Comparison of ENCODE assay signal across 24 cellular contexts in the genomic region with DNA sequence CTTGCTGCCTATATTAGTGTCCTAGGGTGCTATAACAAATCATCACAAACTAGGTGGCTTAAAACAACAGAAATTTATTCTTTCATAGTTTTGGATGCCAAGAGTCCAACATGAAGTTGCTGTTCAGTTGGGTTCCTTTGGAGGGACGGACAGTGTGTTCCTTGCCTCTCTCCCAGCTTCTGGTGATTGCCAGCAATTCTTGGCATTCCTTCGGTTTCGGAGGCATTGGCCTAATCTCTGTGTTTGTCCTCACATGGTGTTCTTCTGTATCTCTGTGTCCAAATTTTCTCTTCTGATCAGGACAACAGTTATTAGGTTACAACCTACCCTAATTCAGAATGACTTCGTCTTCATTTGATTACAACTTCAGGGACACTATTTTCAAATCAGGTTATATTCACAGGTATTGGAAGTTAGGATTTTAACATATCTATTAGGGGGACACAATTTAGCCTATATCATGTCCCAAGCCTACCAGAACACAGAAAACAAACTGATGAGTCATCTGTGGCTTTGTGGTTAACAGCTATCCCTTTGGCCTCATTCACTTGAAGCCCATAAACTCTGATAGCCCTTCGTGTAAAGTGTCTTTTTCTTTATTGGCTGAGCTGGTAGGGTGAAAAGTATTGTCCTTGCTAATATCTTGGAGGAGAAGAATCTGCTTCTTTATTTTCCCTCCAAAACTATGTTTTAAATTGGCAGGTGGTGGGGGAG.
A peak's percentile ranks its signal among the peaks of the same experiment; 100 is the strongest.
DNase-seq lines count a peak whose midpoint lies in the region; ATAC-seq, FAIRE-seq and TF ChIP-seq lines count a peak whose summit lies in the region.
"Had no signal": no experiment of that assay in that cellular context is flagged by ENCODE, and none has a peak within 500 bp of the region (broad histone marks: within the 10 kb centered on the region; RNA-seq: fewer than 3 reads in every experiment).

No MANE protein-coding gene starts in this region.

- H3K36me3 Mint-ChIP-seq in naive thymus-derived CD4-positive, alpha-beta T cell: no peaks in the 10 kb centered on the region
- H3K36me3 Mint-ChIP-seq: activated CD4-positive, alpha-beta memory T cell treated with anti-CD3 and anti-CD28 coated beads for 36 hours; activated naive CD4-positive, alpha-beta T cell treated with anti-CD3 and anti-CD28 coated beads, Interleukin-2, amount 50 U/mL, for 24 hours; CD8-positive, alpha-beta memory T cell; T-cell had no signal

- ATAC-seq in HepG2: no peak
- no peak for ATAC-seq in naive thymus-derived CD4-positive, alpha-beta T cell
- no peak for ATAC-seq in GM19463 (IDR thresholded peaks at IDR 0.05; ENCODE audit: unreplicated experiment)
- ATAC-seq in GM21529 (IDR thresholded peaks at IDR 0.05; ENCODE audit: unreplicated experiment): no peak
- ATAC-seq: T-cell had no signal

- H3K4me1 ChIP-seq in KMS-11 (ENCODE audit: low read depth, poor library complexity, severe bottlenecking): peaks cover 13% of the 10 kb centered on the region
- peaks cover 28% of the 10 kb centered on the region for H3K4me1 ChIP-seq in adipocyte (ENCODE audit: control insufficient read depth, insufficient read depth, low read length)
- no peaks in the 10 kb centered on the region for H3K4me1 ChIP-seq in HepG2 (ENCODE audit: insufficient read depth, low read length)
- H3K4me1 ChIP-seq in naive thymus-derived CD4-positive, alpha-beta T cell (ENCODE audit: control insufficient read depth in 2 of 2, insufficient read depth in 2 of 2, low read length in 2 of 2): no peaks in the 10 kb centered on the region
- H3K4me1 ChIP-seq: HAP-1 had no signal

- POLR2A ChIA-PET in HepG2 (lab: Yijun Ruan, JAX): no interaction called here
- POLR2A ChIA-PET in naive thymus-derived CD4-positive, alpha-beta T cell (lab: Charles Lee): interaction anchor here (0.8 kb wide), 1 partner anchor 310 kb away, joined by 3 read pairs; no protein-coding TSS in a partner anchor

- no peak for TF ChIP-seq RAD21 in HepG2 (CRISPR knock-in tag; IDR thresholded peaks at IDR 0.05)

- H3K79me2 ChIP-seq in KMS-11 (ENCODE audit: insufficient read depth, low read depth) (no peaks in the 10 kb centered on the region), HepG2 (ENCODE audit: insufficient read depth, low read length) (no peaks in the 10 kb centered on the region)

- H2AFZ ChIP-seq in KMS-11 (ENCODE audit: low read depth): no peak overlapping the region
- H2AFZ ChIP-seq in HepG2 (ENCODE audit: low read length): no peak overlapping the region

- BruUV-seq in HepG2 (replicated peaks; lab: Mats Ljungman, UMichigan): no TSS peak

- H3K27me3 ChIP-seq in KMS-11 (ENCODE audit: insufficient read depth, low read depth): no peaks in the 10 kb centered on the region
- no peaks in the 10 kb centered on the region for H3K27me3 ChIP-seq in adipocyte (replicated peaks; ENCODE audit: control insufficient read depth, insufficient read depth, low read length)
- no peaks in the 10 kb centered on the region for H3K27me3 ChIP-seq in HepG2 (ENCODE audit: control insufficient read depth in 1 of 2, insufficient read depth in 2 of 2, low read length in 2 of 2)
- H3K27me3 ChIP-seq in naive thymus-derived CD4-positive, alpha-beta T cell (ENCODE audit: control insufficient read depth in 2 of 2, insufficient read depth in 2 of 2, low read length in 2 of 2): no peaks in the 10 kb centered on the region

- peak overlapping the region; percentile 18; the same call in 1 of the 2 replicates for H3K4me2 ChIP-seq in KMS-11
- no peak overlapping the region for H3K4me2 ChIP-seq in HepG2 (ENCODE audit: low read depth, low read length)

- H3K36me3 ChIP-seq in KMS-11 (ENCODE audit: insufficient read depth) (no peaks in the 10 kb centered on the region), adipocyte (ENCODE audit: control insufficient read depth, insufficient read depth, low read length, severe bottlenecking) (no peaks in the 10 kb centered on the region), HepG2 (replicated peaks in 1 of 2; ENCODE audit: control insufficient read depth in 1 of 2, insufficient read depth in 2 of 2, low read length in 2 of 2) (no peaks in the 10 kb centered on the region)
- H3K36me3 ChIP-seq in naive thymus-derived CD4-positive, alpha-beta T cell (ENCODE audit: control insufficient read depth in 2 of 3, insufficient read depth in 3 of 3, low read length in 3 of 3): no peaks in the 10 kb centered on the region
- H3K36me3 ChIP-seq: HAP-1 had no signal

- no peaks in the 10 kb centered on the region for H3K4me1 Mint-ChIP-seq in naive thymus-derived CD4-positive, alpha-beta T cell
- H3K4me1 Mint-ChIP-seq: activated naive CD4-positive, alpha-beta T cell treated with anti-CD3 and anti-CD28 coated beads, Interleukin-2, amount 50 U/mL, for 24 hours; CD8-positive, alpha-beta memory T cell; T-cell had no signal

- H3K9me3 ChIP-seq in adipocyte (ENCODE audit: control insufficient read depth, low read length) (no peaks in the 10 kb centered on the region), HepG2 (ENCODE audit: low read length) (no peaks in the 10 kb centered on the region)
- H3K9me3 ChIP-seq in naive thymus-derived CD4-positive, alpha-beta T cell (ENCODE audit: control insufficient read depth in 2 of 3, low read length in 3 of 3): no peaks in the 10 kb centered on the region
- H3K9me3 ChIP-seq: HAP-1 had no signal

- H3K27ac ChIP-seq in KMS-11 (no peak overlapping the region), HepG2 (ENCODE audit: extremely low read length, insufficient read depth, low read length) (no peak overlapping the region)
- no peak overlapping the region for H3K27ac ChIP-seq in naive thymus-derived CD4-positive, alpha-beta T cell (ENCODE audit: low read depth, low read length)
- H3K27ac ChIP-seq: coronary artery had no signal

- TF ChIP-seq EP300 in HepG2 (IDR thresholded peaks at IDR 0.05; ENCODE audit: low read depth in 2 of 2, low read length in 2 of 2) (no peak), HepG2 (CRISPR knock-in tag; IDR thresholded peaks at IDR 0.05; ENCODE audit: borderline replicate concordance) (no peak)

- DNase-seq in DMS53 treated with DMSO at 0.1 percent for 48 hours (lab: John Stamatoyannopoulos, UW; ENCODE audit: unreplicated experiment) (peak; percentile 8), adipocyte (ENCODE audit: low read depth) (peak; percentile 1), HepG2 (ENCODE audit: low spot score) (no peak), NCI-H2081 treated with DMSO at 0.1 percent for 48 hours (lab: John Stamatoyannopoulos, UW) (no peak)
- no peak for DNase-seq in naive thymus-derived CD4-positive, alpha-beta T cell
- DNase-seq: activated CD4-positive, alpha-beta memory T cell treated with anti-CD3 and anti-CD28 coated beads for 36 hours; activated T-cell treated with anti-CD3 and anti-CD28 coated beads, Interleukin-2, amount 50 U/mL, for 1 hour; CD8-positive, alpha-beta memory T cell; EL; Kasumi-1; NCI-H1694 treated with DMSO at 0.1 percent for 48 hours; NCI-H345; NK-92 treated with Interleukin-12 subunit alpha and Interleukin-12 subunit beta, amount 100 ng/mL, for 24 hours; right cardiac atrium; T-cell had no signal

- no peak for TF ChIP-seq POLR2A in HepG2 (IDR thresholded peaks at IDR 0.05; ENCODE audit: insufficient read depth in 1 of 2, low read depth in 2 of 2, low read length in 2 of 2)

- no peak for FAIRE-seq in HepG2 (lab: Jason Lieb, UNC)
- FAIRE-seq: endometrium, GM19239 had no signal

- H3K9me3 Mint-ChIP-seq in naive thymus-derived CD4-positive, alpha-beta T cell: no peaks in the 10 kb centered on the region
- H3K9me3 Mint-ChIP-seq: activated CD4-positive, alpha-beta memory T cell treated with anti-CD3 and anti-CD28 coated beads for 36 hours; activated naive CD4-positive, alpha-beta T cell treated with anti-CD3 and anti-CD28 coated beads, Interleukin-2, amount 50 U/mL, for 24 hours; CD8-positive, alpha-beta memory T cell; stimulated activated naive CD8-positive, alpha-beta T cell treated with anti-CD3 and anti-CD28 coated beads, Interleukin-15, Interleukin-2, amounts not matched to agents 100 ng/mL and 50 ng/mL, for 24 hours; T-cell had no signal

- no peaks in the 10 kb centered on the region for H4K20me1 ChIP-seq in KMS-11 (ENCODE audit: insufficient read depth)
- H4K20me1 ChIP-seq in HepG2 (ENCODE audit: insufficient read depth, low read length): no peaks in the 10 kb centered on the region

- 36% methylated on average over 5 of the region's 5 CpGs for WGBS in HepG2 (ENCODE audit: low lambda C conversion rate)

- no peak overlapping the region for H3K27ac Mint-ChIP-seq in naive thymus-derived CD4-positive, alpha-beta T cell
- H3K27ac Mint-ChIP-seq: activated CD4-positive, alpha-beta memory T cell treated with anti-CD3 and anti-CD28 coated beads for 36 hours; activated naive CD4-positive, alpha-beta T cell treated with anti-CD3 and anti-CD28 coated beads, Interleukin-2, amount 50 U/mL, for 24 hours; CD8-positive, alpha-beta memory T cell; stimulated activated naive CD8-positive, alpha-beta T cell treated with anti-CD3 and anti-CD28 coated beads, Interleukin-15, Interleukin-2, amounts not matched to agents 100 ng/mL and 50 ng/mL, for 24 hours; T-cell had no signal

- intact Hi-C loops in HepG2 (cut with micrococcal nuclease; ENCODE audit: unreplicated experiment): no loop called here
- intact Hi-C loops in naive thymus-derived CD4-positive, alpha-beta T cell (cut with micrococcal nuclease): no loop called here

- in situ Hi-C loops in HepG2 (cut with HindIII; ENCODE audit: extremely low pct_ligation_motif_present, low pct_unique_long_range_greater_than_20kb): loop anchor here (10.0 to 25.0 kb wide), 3 partner anchors 308 to 505 kb away; no protein-coding TSS in a partner anchor

- H3K4me3 ChIP-seq in KMS-11 (IDR thresholded peaks at IDR 0.05; ENCODE audit: insufficient read depth, low read depth, low read length) (no peak overlapping the region), adipocyte (ENCODE audit: low read length) (peak overlapping the region; percentile 3), HepG2 (replicated peaks in 1 of 3; ENCODE audit: insufficient read depth in 1 of 3, low read depth in 2 of 3, low read length in 3 of 3) (no peak overlapping the region)
- H3K4me3 ChIP-seq in naive thymus-derived CD4-positive, alpha-beta T cell (ENCODE audit: low read length): no peak overlapping the region
- H3K4me3 ChIP-seq: coronary artery, HAP-1 had no signal

- H3K27me3 Mint-ChIP-seq in naive thymus-derived CD4-positive, alpha-beta T cell: peaks cover 0 to 11% (median 0%) of the 10 kb centered on the region in 5 donors
- H3K27me3 Mint-ChIP-seq: activated CD4-positive, alpha-beta memory T cell treated with anti-CD3 and anti-CD28 coated beads for 36 hours had no signal

- TF ChIP-seq CTCF in KMS-11 (conservative IDR thresholded peaks at IDR 0.05; ENCODE audit: low read depth, low read length): no peak
- no peak for TF ChIP-seq CTCF in HepG2 (CRISPR knock-in tag; IDR thresholded peaks at IDR 0.05)

- no peak overlapping the region for H3K4me3 Mint-ChIP-seq in naive thymus-derived CD4-positive, alpha-beta T cell
- H3K4me3 Mint-ChIP-seq: activated CD4-positive, alpha-beta memory T cell treated with anti-CD3 and anti-CD28 coated beads for 36 hours; activated naive CD4-positive, alpha-beta T cell treated with anti-CD3 and anti-CD28 coated beads, Interleukin-2, amount 50 U/mL, for 24 hours; CD8-positive, alpha-beta memory T cell; stimulated activated naive CD8-positive, alpha-beta T cell treated with anti-CD3 and anti-CD28 coated beads, Interleukin-15, Interleukin-2, amounts not matched to agents 100 ng/mL and 50 ng/mL, for 24 hours; T-cell had no signal

- no peak overlapping the region for H3K9ac ChIP-seq in KMS-11
- no peak overlapping the region for H3K9ac ChIP-seq in adipocyte (ENCODE audit: low read length)
- no peak overlapping the region for H3K9ac ChIP-seq in HepG2 (ENCODE audit: insufficient read depth, low read depth, low read length)

- CTCF ChIA-PET in HepG2 (lab: Yijun Ruan, JAX; ENCODE audit: low intra/inter-chr PET ratio, low total read pairs): no interaction called here
- CTCF ChIA-PET in naive thymus-derived CD4-positive, alpha-beta T cell (lab: Charles Lee): no interaction called here

Comparison
In these comparisons a context has a peak if more than half of its experiments do, and no peak if none do; other contexts are left out.
1. DNase-seq: peak in DMS53 treated with DMSO at 0.1 percent for 48 hours (single experiment) and adipocyte (single experiment); none in HepG2 (single experiment), naive thymus-derived CD4-positive, alpha-beta T cell (0 of 9) and NCI-H2081 treated with DMSO at 0.1 percent for 48 hours (single experiment).